Comparison of ENCODE assay signal across 8 cellular contexts in genomic region chr13:27171244-27171829, GRCh38. TPM values are rescaled to one million over a fixed set of nuclear protein-coding genes. Genes with fewer than 3 reads are reported as not detected.
A peak's percentile ranks its signal among the peaks of the same experiment; 100 is the strongest.
DNase-seq lines count a peak whose midpoint lies in the region; ATAC-seq and TF ChIP-seq lines count a peak whose summit lies in the region.

USP12 (minus strand) TSS chr13:27171811; CDS start chr13:27171639, 172 bp downstream.

- ATAC-seq in HCT116 = peak; percentile 36

- H3K36me3 Mint-ChIP-seq in activated naive CD4-positive, alpha-beta T cell treated with anti-CD3 and anti-CD28 coated beads for 36 hours (ENCODE audit: low read depth) = no peaks in the 10 kb centered on the region

- no peaks in the 10 kb centered on the region for H3K9me3 ChIP-seq in HCT116 (ENCODE audit: control insufficient read depth in 1 of 2, insufficient read depth in 1 of 2, low read depth in 1 of 2, low read length in 2 of 2)

- intact Hi-C loops in HCT116 (cut with micrococcal nuclease) (loop anchor here (2.0 kb wide), 2 partner anchors 79 to 185 kb away; partner anchors contain the start of gene RPL21), cardiac septum (cut with DNase I) (loop anchor here (1.0 to 10.0 kb wide), 3 partner anchors 101 to 253 kb away; partner anchors contain the start of genes GTF3A and RASL11A)
- intact Hi-C loops in activated naive CD4-positive, alpha-beta T cell treated with anti-CD3 and anti-CD28 coated beads for 36 hours (cut with micrococcal nuclease) = loop anchor here (5.0 to 10.0 kb wide), 5 partner anchors 101 to 947 kb away; partner anchors contain the start of genes MTIF3, RASL11A and RNF6

- no peaks in the 10 kb centered on the region for H3K9me2 ChIP-seq in HCT116 (ENCODE audit: insufficient read depth)

- POLR2A ChIA-PET in HCT116 (lab: Charles Lee) = no interaction called here

- H4K20me1 ChIP-seq in HCT116 (ENCODE audit: insufficient read depth) = peaks cover 14% of the 10 kb centered on the region

- BruUV-seq in HCT116 (replicated peaks; lab: Mats Ljungman, UMichigan) = no TSS peak

- H3K9ac ChIP-seq in HCT116 (ENCODE audit: low read length) (peak within 1 kb of the TSS; percentile 80), rectal smooth muscle tissue (ENCODE audit: low read length) (peak within 1 kb of the TSS; percentile 83)

- peaks cover 48% of the 10 kb centered on the region for H3K79me2 ChIP-seq in HCT116 (ENCODE audit: insufficient read depth, low read length)

- H3K36me3 ChIP-seq in HCT116 (ENCODE audit: control insufficient read depth in 1 of 2, insufficient read depth in 2 of 2, low read length in 2 of 2) = no peaks in the 10 kb centered on the region
- H3K36me3 ChIP-seq in rectal smooth muscle tissue (ENCODE audit: control insufficient read depth, insufficient read depth, low read length) = no peaks in the 10 kb centered on the region

- peak within 1 kb of the TSS; percentile 82 for H2AFZ ChIP-seq in HCT116 (ENCODE audit: low read depth, low read length, poor library complexity, severe bottlenecking)

- peak within 1 kb of the TSS; percentile 91 for H3K4me3 Mint-ChIP-seq in activated naive CD4-positive, alpha-beta T cell treated with anti-CD3 and anti-CD28 coated beads for 36 hours

- H3K27me3 Mint-ChIP-seq in activated naive CD4-positive, alpha-beta T cell treated with anti-CD3 and anti-CD28 coated beads for 36 hours (ENCODE audit: low read depth) = no peaks in the 10 kb centered on the region

- peak within 1 kb of the TSS; percentile 91 for H3K27ac Mint-ChIP-seq in activated naive CD4-positive, alpha-beta T cell treated with anti-CD3 and anti-CD28 coated beads for 36 hours

- no peak for TF ChIP-seq RAD21 in HCT116 (IDR thresholded peaks at IDR 0.05; ENCODE audit: low read depth)

- H3K4me1 Mint-ChIP-seq in activated naive CD4-positive, alpha-beta T cell treated with anti-CD3 and anti-CD28 coated beads for 36 hours (ENCODE audit: low read depth) = peaks cover 59% of the 10 kb centered on the region

- H3K27me3 ChIP-seq in HCT116 (ENCODE audit: insufficient read depth, low read length) = no peaks in the 10 kb centered on the region
- H3K27me3 ChIP-seq in rectal smooth muscle tissue (ENCODE audit: control insufficient read depth, insufficient read depth, low read length) = no peaks in the 10 kb centered on the region

- CTCF ChIA-PET in HCT116 (lab: Charles Lee) = interaction anchor here (0.9 kb wide), 1 partner anchor 168 kb away, joined by 3 read pairs; no protein-coding TSS in a partner anchor
- CTCF ChIA-PET in activated naive CD4-positive, alpha-beta T cell treated with anti-CD3 and anti-CD28 coated beads for 36 hours (lab: Charles Lee) = interaction anchor here (0.9 kb wide), 1 partner anchor 12 kb away, joined by 3 read pairs; no protein-coding TSS in a partner anchor

- H3K4me3 ChIP-seq in HCT116 (replicated peaks in 1 of 2; ENCODE audit: low read depth in 1 of 2, low read length in 2 of 2) (peak within 1 kb of the TSS; percentile 68 to 86), rectal smooth muscle tissue (ENCODE audit: low read length) (peak within 1 kb of the TSS; percentile 88)

- H3K27ac ChIP-seq in HCT116 (ENCODE audit: low read depth, low read length) (peak within 1 kb of the TSS; percentile 66), rectal smooth muscle tissue (ENCODE audit: low read depth, low read length) (peak within 1 kb of the TSS; percentile 92)

- no peak for TF ChIP-seq POLR2A in HCT116 (IDR thresholded peaks at IDR 0.05; ENCODE audit: borderline replicate concordance, extremely low read depth, insufficient read depth, insufficient read length)

- H3K4me1 ChIP-seq in HCT116 (ENCODE audit: control insufficient read depth in 1 of 2, insufficient read depth in 2 of 2, low read length in 2 of 2) (peaks cover 15 to 36% of the 10 kb centered on the region in 2 experiments; a peak in 3 of 4 replicates), rectal smooth muscle tissue (ENCODE audit: control insufficient read depth, insufficient read depth, low read length) (peaks cover 19% of the 10 kb centered on the region)

- H3K4me2 ChIP-seq in HCT116 (ENCODE audit: low read length) = peak within 1 kb of the TSS; percentile 97

- TF ChIP-seq CTCF in HCT116 (IDR thresholded peaks at IDR 0.05 in 2 of 3, conservative IDR thresholded peaks at IDR 0.05 in 1 of 3; ENCODE audit: borderline replicate concordance in 1 of 3, insufficient read depth in 1 of 3, low read depth in 2 of 3, low read length in 2 of 3) = no peak

- RAD21 ChIA-PET in HCT116 (lab: Charles Lee; ENCODE audit: low non-redundant PET in 1 of 2, low total read pairs in 2 of 2, uncharacterized antibody in 2 of 2, unreplicated experiment in 2 of 2) = no interaction called here

- H3K9me3 Mint-ChIP-seq in activated naive CD4-positive, alpha-beta T cell treated with anti-CD3 and anti-CD28 coated beads for 36 hours = no peaks in the 10 kb centered on the region

- DNase-seq in NCI-H1417 (lab: John Stamatoyannopoulos, UW) (peak; percentile 13 to 64 (median 56)), NCI-H1417 treated with DMSO at 0.1 percent for 48 hours (lab: John Stamatoyannopoulos, UW) (no peak), HCT116 (ENCODE audit: low read depth, low spot score) (no peak), NCI-H69 (lab: John Stamatoyannopoulos, UW) (peak; percentile 71), cardiac septum (ENCODE audit: low spot score) (no peak), DMS153 (lab: John Stamatoyannopoulos, UW) (no peak)
- peak; percentile 37 for DNase-seq in activated naive CD4-positive, alpha-beta T cell treated with anti-CD3 and anti-CD28 coated beads for 36 hours

TF ChIP-seq in HCT116, 20 proteins besides CTCF, POLR2A, EP300 and RAD21:
- TF ChIP-seq ZFX (IDR thresholded peaks at IDR 0.05) (peak; percentile 55), ELF1 (IDR thresholded peaks at IDR 0.05; ENCODE audit: borderline replicate concordance, low read depth) (no peak), FOSL1 (IDR thresholded peaks at IDR 0.05; ENCODE audit: low read depth) (no peak)

RNA-seq across cellular contexts. Expression of gene USP12, which starts in this region (rescaled TPM):
- 28.3 TPM for total RNA-seq in HCT116 (2021; ENCODE audit: unreplicated experiment)
- 7.8 and 11.1 TPM in 2 replicates for polyA plus RNA-seq in HCT116 (2012)
- 10 to 100 TPM; 27.1 to 28.4 TPM for total RNA-seq in activated naive CD4-positive, alpha-beta T cell treated with anti-CD3 and anti-CD28 coated beads for 36 hours
- total RNA-seq in cardiac septum = 28.0 TPM

Comparison
In these comparisons a context has a peak if more than half of its experiments do, and no peak if none do; other contexts are left out.
1. DNase-seq: peak in NCI-H1417 (3 of 3), NCI-H69 (single experiment) and activated naive CD4-positive, alpha-beta T cell treated with anti-CD3 and anti-CD28 coated beads for 36 hours (single experiment); none in NCI-H1417 treated with DMSO at 0.1 percent for 48 hours (single experiment), HCT116 (single experiment), cardiac septum (single experiment) and DMS153 (single experiment).